Comparison of ENCODE assay signal across 8 cellular contexts in the genomic region with DNA sequence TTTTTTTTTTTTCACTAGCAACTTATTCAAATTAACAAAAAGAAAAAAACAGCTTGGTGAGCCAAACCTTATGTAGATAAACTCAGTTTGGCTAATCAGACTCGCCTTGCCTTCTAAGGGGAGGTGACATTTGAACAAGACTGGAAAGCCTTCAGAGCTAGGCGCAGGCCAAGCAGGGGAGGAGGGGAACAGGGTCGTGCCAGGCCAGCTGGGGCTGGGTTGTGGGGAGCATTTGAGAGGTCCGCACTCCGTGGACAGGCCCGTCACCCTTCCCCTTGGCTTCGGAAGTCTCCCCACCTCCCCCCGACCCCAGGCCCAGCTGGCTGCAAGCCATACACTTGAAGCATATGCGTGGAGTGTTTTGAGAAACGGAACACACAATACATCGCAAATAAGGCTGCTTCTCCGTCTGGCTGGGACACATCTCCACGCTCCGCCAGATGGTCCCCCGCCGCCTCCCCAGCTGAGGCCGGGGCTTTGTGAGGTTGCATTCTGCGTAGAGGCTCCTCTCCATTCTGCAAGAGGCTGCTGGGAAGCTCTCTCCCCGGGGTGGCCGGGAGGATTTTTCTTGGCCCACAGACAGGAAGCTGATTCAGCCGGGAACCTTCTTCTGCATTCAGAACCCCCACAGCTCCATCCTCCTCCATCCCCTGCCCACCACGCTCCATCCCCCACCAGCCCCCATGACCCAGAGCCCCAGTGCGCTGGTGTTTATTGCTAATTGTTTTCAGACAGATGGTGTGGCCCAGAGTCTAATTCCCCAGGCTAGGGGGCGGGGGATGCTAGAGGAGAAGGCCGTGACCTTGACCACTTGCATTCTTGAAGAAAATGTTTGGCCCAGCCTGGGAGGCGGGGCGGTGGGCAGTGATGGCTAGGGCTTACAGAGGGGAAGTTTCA.
DNase-seq lines count a peak whose midpoint lies in the region; ATAC-seq and TF ChIP-seq lines count a peak whose summit lies in the region.

No MANE protein-coding gene starts in this region.

- H3K9me2 ChIP-seq in OCI-LY7 (ENCODE audit: insufficient read depth, low read length), result no peaks in the 10 kb centered on the region

- H3K9me3 ChIP-seq in RWPE2 (ENCODE audit: severe bottlenecking) (no peaks in the 10 kb centered on the region), OCI-LY7 (ENCODE audit: low read length) (no peaks in the 10 kb centered on the region)

- POLR2A ChIA-PET in OCI-LY7 (lab: Charles Lee), result interaction anchor here (0.9 kb wide), 1 partner anchor 93 kb away, joined by 3 read pairs; no protein-coding TSS in a partner anchor

- no peak overlapping the region for H3K4me3 ChIP-seq in HFF-Myc (replicated peaks; ENCODE audit: low read depth, low read length)
- H3K4me3 ChIP-seq in RWPE2 (ENCODE audit: severe bottlenecking), result no peak overlapping the region
- H3K4me3 ChIP-seq in OCI-LY7 (ENCODE audit: low read depth, low read length, poor library complexity, severe bottlenecking), result no peak overlapping the region

- H3K79me2 ChIP-seq in OCI-LY7 (ENCODE audit: insufficient read depth, low read depth, low read length), result no peaks in the 10 kb centered on the region

- no TSS peak for BruUV-seq in OCI-LY7 (replicated peaks; lab: Mats Ljungman, UMichigan)

- H3K36me3 ChIP-seq in RWPE2 (ENCODE audit: low read depth) (no peaks in the 10 kb centered on the region), OCI-LY7 (ENCODE audit: insufficient read depth, low read length) (no peaks in the 10 kb centered on the region)

- peaks cover 8% of the 10 kb centered on the region for H3K4me1 ChIP-seq in RWPE2 (ENCODE audit: insufficient read depth, poor library complexity, severe bottlenecking)
- H3K4me1 ChIP-seq in OCI-LY7 (ENCODE audit: insufficient read depth, low read length, poor library complexity, severe bottlenecking), result no peaks in the 10 kb centered on the region

- H2AFZ ChIP-seq in OCI-LY7 (ENCODE audit: low read length), result no peak overlapping the region

- DNase-seq in HFF-Myc (ENCODE audit: extremely low read depth, low read depth) (peak; percentile 73), RWPE2 (ENCODE audit: low spot score) (no peak), fibroblast of the conjunctiva (ENCODE audit: low read depth) (peak; percentile 96), non-pigmented ciliary epithelial cell (ENCODE audit: low read depth) (peak; percentile 58), OCI-LY7 (ENCODE audit: low spot score) (no peak)
- no peak for DNase-seq in activated effector memory CD4-positive, alpha-beta T cell treated with anti-CD3 and anti-CD28 coated beads, Interleukin-2, amount 50 U/mL, for 16 hours

- no peaks in the 10 kb centered on the region for H3K27me3 ChIP-seq in RWPE2 (ENCODE audit: insufficient read depth, poor library complexity, severe bottlenecking)

- intact Hi-C loops in OCI-LY7 (cut with micrococcal nuclease; ENCODE audit: unreplicated experiment), result no loop called here

- H3K27ac ChIP-seq in RWPE2 (ENCODE audit: poor library complexity, severe bottlenecking) (peak overlapping the region; percentile 14), OCI-LY7 (ENCODE audit: low read depth, low read length, poor library complexity, severe bottlenecking) (no peak overlapping the region)

- CTCF ChIA-PET in OCI-LY7 (lab: Charles Lee; ENCODE audit: unreplicated experiment), result no interaction called here

- no peak overlapping the region for H3K4me2 ChIP-seq in OCI-LY7 (ENCODE audit: low read length)

- ATAC-seq in RWPE2 (ENCODE audit: low read depth) (no peak), GM21528 (IDR thresholded peaks at IDR 0.05; ENCODE audit: low FRiP score, unreplicated experiment) (no peak), HG03039 (IDR thresholded peaks at IDR 0.05; ENCODE audit: unreplicated experiment) (no peak)

- no peak for TF ChIP-seq CTCF in HFF-Myc (IDR thresholded peaks at IDR 0.05; ENCODE audit: low read depth, low read length, missing control alignments)
- no peak for TF ChIP-seq CTCF in RWPE2 (IDR thresholded peaks at IDR 0.05; ENCODE audit: poor library complexity, severe bottlenecking)
- TF ChIP-seq CTCF in OCI-LY7 (conservative IDR thresholded peaks at IDR 0.05; ENCODE audit: low read length), result no peak

- no peaks in the 10 kb centered on the region for H4K20me1 ChIP-seq in OCI-LY7 (ENCODE audit: insufficient read depth, low read length)

Comparison
In these comparisons a context has a peak if more than half of its experiments do, and no peak if none do; other contexts are left out.
1. DNase-seq: peak in HFF-Myc (single experiment), fibroblast of the conjunctiva (single experiment) and non-pigmented ciliary epithelial cell (single experiment); none in RWPE2 (single experiment), OCI-LY7 (single experiment) and activated effector memory CD4-positive, alpha-beta T cell treated with anti-CD3 and anti-CD28 coated beads, Interleukin-2, amount 50 U/mL, for 16 hours (single experiment).